In genomic region chr16:9049241-9049640, GRCh38 we compare ENCODE assay signal across 14 cellular contexts. TPM values are rescaled to one million over a fixed set of nuclear protein-coding genes. Genes with fewer than 3 reads are reported as not detected.
DNase-seq lines count a peak whose midpoint lies in the region; FAIRE-seq and TF ChIP-seq lines count a peak whose summit lies in the region.
"Had no signal": no experiment of that assay in that cellular context is flagged by ENCODE, and none has a peak within 500 bp of the region (broad histone marks: within the 10 kb centered on the region; RNA-seq: fewer than 3 reads in every experiment).

No MANE protein-coding gene starts in this region.

- peak; percentile 58 for DNase-seq in AG10803 (ENCODE audit: low read depth)
- DNase-seq in MG63: peak; percentile 84
- DNase-seq in cardiac fibroblast (ENCODE audit: low read depth in 2 of 2): peak; percentile 39 to 80
- DNase-seq in kidney glomerular epithelial cell (lab: John Stamatoyannopoulos, UW): peak; percentile 16
- no peak for DNase-seq in DMS114 treated with DMSO at 0.1 percent for 48 hours (lab: John Stamatoyannopoulos, UW; ENCODE audit: unreplicated experiment)
- no peak for DNase-seq in NCI-H524 treated with DMSO at 0.1 percent for 48 hours (lab: John Stamatoyannopoulos, UW)
- DNase-seq in activated naive CD4-positive, alpha-beta T cell (lab: John Stamatoyannopoulos, UW): no peak
- DNase-seq in HTR-8/SVneo (ENCODE audit: insufficient read length, low spot score): no peak
- DNase-seq: activated naive CD8-positive, alpha-beta T cell treated with anti-CD3 and anti-CD28 coated beads, Interleukin-2, amount 50 U/mL, for 24 hours; activated T-cell treated with anti-CD3 and anti-CD28 coated beads, Interleukin-2, amount 50 U/mL, for 4 hours; naive thymus-derived CD8-positive, alpha-beta T cell; NCI-H1436 treated with DMSO at 0.1 percent for 48 hours; NCI-H446 had no signal

- TF ChIP-seq CTCF in AG10803 (conservative IDR thresholded peaks at IDR 0.05; ENCODE audit: low read length): no peak
- no peak for TF ChIP-seq CTCF in cardiac fibroblast (IDR thresholded peaks at IDR 0.05; ENCODE audit: low read depth, low read length)

- H3K27me3 ChIP-seq in MG63: no peaks in the 10 kb centered on the region

- no peak for FAIRE-seq in HTR-8/SVneo (lab: Jason Lieb, UNC)
- FAIRE-seq: colon had no signal

- no peak overlapping the region for H3K4me3 ChIP-seq in AG10803 (ENCODE audit: low read length)
- no peak overlapping the region for H3K4me3 ChIP-seq in MG63
- H3K4me3 ChIP-seq in cardiac fibroblast (replicated peaks in 1 of 2; ENCODE audit: low read depth in 2 of 2, low read length in 2 of 2): no peak overlapping the region

- no peaks in the 10 kb centered on the region for H3K36me3 ChIP-seq in MG63

- peaks cover 7% of the 10 kb centered on the region; the same call in 1 of the 2 replicates for H3K9me3 ChIP-seq in MG63

RNA-seq across cellular contexts. Expression of gene HAPSTR1, which starts 42.2 kb away (rescaled TPM):
- 41.4 and 44.3 TPM in 2 replicates for total RNA-seq in MG63 (2014; rRNA removed; shearing (Covaris generic); ENCODE audit: low replicate concordance)

Comparison
In these comparisons a context has a peak if more than half of its experiments do, and no peak if none do; other contexts are left out.
1. DNase-seq: peak in AG10803 (single experiment), MG63 (single experiment), cardiac fibroblast (2 of 2) and kidney glomerular epithelial cell (single experiment); none in DMS114 treated with DMSO at 0.1 percent for 48 hours (single experiment), NCI-H524 treated with DMSO at 0.1 percent for 48 hours (single experiment), activated naive CD4-positive, alpha-beta T cell (0 of 4) and HTR-8/SVneo (single experiment).